Comparison of ENCODE assay signal across 1 cellular context in genomic region chr11:74672956-74673895, GRCh38.
A peak's percentile ranks its signal among the peaks of the same experiment; 100 is the strongest.
TF ChIP-seq lines count a peak whose summit lies in the region.

No MANE protein-coding gene starts in this region.

TF ChIP-seq in K562, 482 proteins besides CTCF, POLR2A, EP300 and RAD21 (continued from another document and continues in another):
- no peak for TF ChIP-seq POLR3G (IDR thresholded peaks at IDR 0.05; ENCODE audit: extremely low read depth, insufficient read length, insufficient replicate concordance)
- TF ChIP-seq VEZF1 (CRISPR knock-in tag; IDR thresholded peaks at IDR 0.05) = peak; percentile 36; the same call in 1 of the 2 replicates
- peak; percentile 69; the same call in 1 of the 2 replicates for TF ChIP-seq EHMT2 (IDR thresholded peaks at IDR 0.05)
- no peak for TF ChIP-seq POLR2AphosphoS2 (IDR thresholded peaks at IDR 0.05; ENCODE audit: low read length)
- peak; percentile 42; the same call in 1 of the 2 replicates for TF ChIP-seq CREM (IDR thresholded peaks at IDR 0.05; ENCODE audit: low read depth)
- TF ChIP-seq CBFA2T3 (IDR thresholded peaks at IDR 0.05) = peak; percentile 47
- no peak for TF ChIP-seq DLX4 (CRISPR knock-in tag; IDR thresholded peaks at IDR 0.05)
- no peak for TF ChIP-seq HEY1 (CRISPR knock-in tag; IDR thresholded peaks at IDR 0.05; ENCODE audit: borderline replicate concordance)
- TF ChIP-seq EP400 (IDR thresholded peaks at IDR 0.05) = peak; percentile 19; the same call in 1 of the 2 replicates
- TF ChIP-seq ZNF175 (CRISPR knock-in tag; IDR thresholded peaks at IDR 0.05; ENCODE audit: low read depth) = peak; percentile 56; the same call in 1 of the 2 replicates
- no peak for TF ChIP-seq ZNF311 (CRISPR knock-in tag; IDR thresholded peaks at IDR 0.05)
- no peak for TF ChIP-seq MBD2 (IDR thresholded peaks at IDR 0.05; ENCODE audit: borderline replicate concordance, low read depth)
- 0 out of 2 replicates have a peak, but pooled peaks have one; percentile 7 for TF ChIP-seq MAX (CRISPR knock-in tag; IDR thresholded peaks at IDR 0.05)
- no peak for TF ChIP-seq RFX5 (IDR thresholded peaks at IDR 0.05; ENCODE audit: low read depth, low read length)
- TF ChIP-seq SMARCE1 (IDR thresholded peaks at IDR 0.05) = peak; percentile 51; the same call in 1 of the 2 replicates
- no peak for TF ChIP-seq MAFG (tag; conservative IDR thresholded peaks at IDR 0.05)
- peak in 1 of 2 experiments; percentile 45; a peak in 1 of 4 replicates for TF ChIP-seq FOXA3 (CRISPR knock-in tag; conservative IDR thresholded peaks at IDR 0.05 in 1 of 2, IDR thresholded peaks at IDR 0.05 in 1 of 2)
- TF ChIP-seq GTF2F1 (IDR thresholded peaks at IDR 0.05; ENCODE audit: low read depth, low read length) = no peak
- no peak for TF ChIP-seq SMARCC2 (IDR thresholded peaks at IDR 0.05; ENCODE audit: low read depth)
- peak; percentile 37; the same call in 1 of the 2 replicates for TF ChIP-seq ZNF395 (CRISPR knock-in tag; IDR thresholded peaks at IDR 0.05)
- no peak for TF ChIP-seq ZNF23 (CRISPR knock-in tag; IDR thresholded peaks at IDR 0.05)
- TF ChIP-seq MEIS2 (IDR thresholded peaks at IDR 0.05; ENCODE audit: partially characterized antibody) = peak; percentile 39
- TF ChIP-seq DPF2 (IDR thresholded peaks at IDR 0.05) = peak; percentile 73
- TF ChIP-seq YBX1 (IDR thresholded peaks at IDR 0.05) = no peak
- peak; percentile 34 to 48; a peak in 1 of 4 replicates for TF ChIP-seq FOXK2 (conservative IDR thresholded peaks at IDR 0.05 in 1 of 2, IDR thresholded peaks at IDR 0.05 in 1 of 2; ENCODE audit: low read depth in 2 of 2)
- TF ChIP-seq HMG20A (CRISPR knock-in tag; conservative IDR thresholded peaks at IDR 0.05) = no peak
- TF ChIP-seq ZNF75A (CRISPR knock-in tag; IDR thresholded peaks at IDR 0.05) = no peak
- TF ChIP-seq ZNF644 (tag; IDR thresholded peaks at IDR 0.05; ENCODE audit: low read depth) = no peak
- TF ChIP-seq TRIM28 (IDR thresholded peaks at IDR 0.05) = no peak
- peak; percentile 11 for TF ChIP-seq NFE2 (IDR thresholded peaks at IDR 0.05; ENCODE audit: low read depth)
- peak; percentile 2 for TF ChIP-seq PRDM10 (IDR thresholded peaks at IDR 0.05; ENCODE audit: partially characterized antibody)
- no peak for TF ChIP-seq MTF1 (CRISPR knock-in tag; IDR thresholded peaks at IDR 0.05; ENCODE audit: borderline replicate concordance)
- TF ChIP-seq HDAC8 (tag; IDR thresholded peaks at IDR 0.05) = no peak
- no peak for TF ChIP-seq CREB3L1 (IDR thresholded peaks at IDR 0.05; ENCODE audit: borderline replicate concordance, low read depth)
- no peak for TF ChIP-seq HMGXB4 (CRISPR knock-in tag; IDR thresholded peaks at IDR 0.05)
- TF ChIP-seq NFIC (IDR thresholded peaks at IDR 0.05) = peak; percentile 81
- no peak for TF ChIP-seq MEF2A (IDR thresholded peaks at IDR 0.05; ENCODE audit: control insufficient read depth, low read depth, low read length)
- TF ChIP-seq MAFF (IDR thresholded peaks at IDR 0.05; ENCODE audit: low read length) = no peak
- no peak for TF ChIP-seq ZBTB12 (CRISPR knock-in tag; IDR thresholded peaks at IDR 0.05)
- no peak for TF ChIP-seq MCM7 (IDR thresholded peaks at IDR 0.05)
- TF ChIP-seq THRA (IDR thresholded peaks at IDR 0.05) = no peak
- no peak for TF ChIP-seq ZNF766 (CRISPR knock-in tag; conservative IDR thresholded peaks at IDR 0.05)
- TF ChIP-seq E4F1 (CRISPR knock-in tag; IDR thresholded peaks at IDR 0.05; ENCODE audit: borderline replicate concordance) = no peak
- TF ChIP-seq USF2 (CRISPR knock-in tag; IDR thresholded peaks at IDR 0.05) = no peak
- TF ChIP-seq SMARCA5 (IDR thresholded peaks at IDR 0.05) = peak; percentile 61; the same call in 1 of the 2 replicates
- no peak for TF ChIP-seq IRF9 (tag; IDR thresholded peaks at IDR 0.05)
- TF ChIP-seq DIDO1 (tag; IDR thresholded peaks at IDR 0.05; ENCODE audit: low read depth) = no peak
- peak; percentile 30; the same call in 1 of the 2 replicates for TF ChIP-seq FOSL1 (tag; conservative IDR thresholded peaks at IDR 0.05)
- no peak for TF ChIP-seq FUS (optimal IDR thresholded peaks at IDR 0.05; ENCODE audit: low read depth, low read length)
- no peak; the same call in 1 of the 2 replicates for TF ChIP-seq CREB1 (IDR thresholded peaks at IDR 0.05)
- peak; percentile 37; the same call in 1 of the 2 replicates for TF ChIP-seq CREB1 (CRISPR knock-in tag; IDR thresholded peaks at IDR 0.05)
